ENCODE assay signal across 8 cellular contexts in genomic region chr9:113580041-113580953, GRCh38.
A peak's percentile ranks its signal among the peaks of the same experiment; 100 is the strongest.
DNase-seq lines count a peak whose midpoint lies in the region; ATAC-seq, FAIRE-seq and TF ChIP-seq lines count a peak whose summit lies in the region.

No MANE protein-coding gene starts in this region.

- peaks cover 6% of the 10 kb centered on the region; the same call in 1 of the 2 replicates for H4K20me1 ChIP-seq in SU-DHL-6 (ENCODE audit: low read depth, low read length)

- H2AFZ ChIP-seq in SU-DHL-6 (ENCODE audit: low read depth, low read length, severe bottlenecking), result peak overlapping the region; percentile 61

- H3K9me3 ChIP-seq in SU-DHL-6 (ENCODE audit: insufficient read depth, low read length) (no peaks in the 10 kb centered on the region), lung (ENCODE audit: control insufficient read depth in 2 of 2, insufficient read depth in 1 of 2, low read length in 1 of 2) (no peaks in the 10 kb centered on the region)

- TF ChIP-seq CTCF in SU-DHL-6 (IDR thresholded peaks at IDR 0.05; ENCODE audit: insufficient read depth, low read length, poor library complexity, severe bottlenecking), result no peak
- TF ChIP-seq CTCF in astrocyte of the spinal cord (IDR thresholded peaks at IDR 0.05; ENCODE audit: low read depth, low read length), result no peak
- TF ChIP-seq CTCF in lung (IDR thresholded peaks at IDR 0.05; ENCODE audit: control extremely low read depth, extremely low read depth), result no peak

- H3F3A ChIP-seq in SU-DHL-6 (ENCODE audit: insufficient read depth), result peaks cover 28% of the 10 kb centered on the region

- WGBS in lung, 2 donors, result 31 to 33% methylated on average over 12 of the region's 12 CpGs

- peak; percentile 30 for DNase-seq in astrocyte of the spinal cord (ENCODE audit: low read depth, low spot score)
- DNase-seq in lung (ENCODE audit: low spot score), result peak; percentile 95
- DNase-seq in stimulated activated CD8-positive, alpha-beta memory T cell treated with anti-CD3 and anti-CD28 coated beads, Interleukin-12 subunit alpha, Interleukin-12 subunit beta, amount 100 ng/mL, for 1 hour (ENCODE audit: low read depth), result peak; percentile 35
- DNase-seq in NCI-H146 treated with DMSO at 0.1 percent for 48 hours (lab: John Stamatoyannopoulos, UW; ENCODE audit: unreplicated experiment), result no peak
- no peak for DNase-seq in RCC 7860 (ENCODE audit: low spot score)

- H3K4me2 ChIP-seq in SU-DHL-6 (ENCODE audit: low read depth, low read length, poor library complexity, severe bottlenecking), result peak overlapping the region; percentile 81

- no peaks in the 10 kb centered on the region for H3K27me3 ChIP-seq in SU-DHL-6 (ENCODE audit: low read length)
- no peaks in the 10 kb centered on the region for H3K27me3 ChIP-seq in lung (ENCODE audit: control insufficient read depth, insufficient read depth)

- FAIRE-seq in RCC 7860 (lab: Jason Lieb, UNC), result no peak

- H3K4me3 ChIP-seq in SU-DHL-6 (ENCODE audit: insufficient read depth, low read length, poor library complexity, severe bottlenecking) (peak overlapping the region; percentile 40), astrocyte of the spinal cord (ENCODE audit: low read depth, low read length) (no peak overlapping the region), lung (no peak overlapping the region)

- H3K9ac ChIP-seq in SU-DHL-6 (ENCODE audit: low read length), result peak overlapping the region; percentile 59

- 0 out of 2 replicates have a peak, but pooled peaks cover 5% of the 10 kb centered on the region for H3K79me2 ChIP-seq in SU-DHL-6 (ENCODE audit: insufficient read depth, low read length)

- H3K27ac ChIP-seq in SU-DHL-6 (ENCODE audit: low read depth, low read length) (peak overlapping the region; percentile 98), lung (ENCODE audit: low read depth in 1 of 2, low read length in 1 of 2) (peak overlapping the region; percentile 84 to 89)

- no peaks in the 10 kb centered on the region for H3K9me2 ChIP-seq in SU-DHL-6 (replicated peaks; ENCODE audit: insufficient read depth, low read length)

- H3K4me1 ChIP-seq in lung (ENCODE audit: control insufficient read depth in 2 of 2, insufficient read depth in 2 of 2, low read length in 2 of 2), result peaks cover 23 to 46% of the 10 kb centered on the region in 2 donors

- H3K36me3 ChIP-seq in SU-DHL-6 (ENCODE audit: low read length), result peaks cover 12% of the 10 kb centered on the region; the same call in 1 of the 2 replicates
- H3K36me3 ChIP-seq in lung (ENCODE audit: control insufficient read depth in 2 of 2, insufficient read depth in 2 of 2, low read length in 2 of 2), result peaks cover 3 to 13% of the 10 kb centered on the region in 2 donors

- ATAC-seq in lung (ENCODE audit: insufficient read depth, low FRiP score) (peak; percentile 82), HG03039 (IDR thresholded peaks at IDR 0.05; ENCODE audit: unreplicated experiment) (no peak)

- in situ Hi-C loops in GM18951 (cut with MboI; ENCODE audit: low sequenced_read_pairs, unreplicated experiment), result no loop called here
- in situ Hi-C loops in astrocyte of the spinal cord (cut with HindIII; ENCODE audit: low sequenced_read_pairs), result no loop called here

- peak; percentile 11 for TF ChIP-seq POLR2A in GM18951 (IDR thresholded peaks at IDR 0.05; ENCODE audit: extremely low read depth, insufficient read depth, insufficient read length)

Comparison
In these comparisons a context has a peak if more than half of its experiments do, and no peak if none do; other contexts are left out.
1. DNase-seq: peak in astrocyte of the spinal cord (single experiment), lung (single experiment) and stimulated activated CD8-positive, alpha-beta memory T cell treated with anti-CD3 and anti-CD28 coated beads, Interleukin-12 subunit alpha, Interleukin-12 subunit beta, amount 100 ng/mL, for 1 hour (single experiment); none in NCI-H146 treated with DMSO at 0.1 percent for 48 hours (single experiment) and RCC 7860 (single experiment).